Comparison of ENCODE assay signal across 8 cellular contexts in the genomic region with DNA sequence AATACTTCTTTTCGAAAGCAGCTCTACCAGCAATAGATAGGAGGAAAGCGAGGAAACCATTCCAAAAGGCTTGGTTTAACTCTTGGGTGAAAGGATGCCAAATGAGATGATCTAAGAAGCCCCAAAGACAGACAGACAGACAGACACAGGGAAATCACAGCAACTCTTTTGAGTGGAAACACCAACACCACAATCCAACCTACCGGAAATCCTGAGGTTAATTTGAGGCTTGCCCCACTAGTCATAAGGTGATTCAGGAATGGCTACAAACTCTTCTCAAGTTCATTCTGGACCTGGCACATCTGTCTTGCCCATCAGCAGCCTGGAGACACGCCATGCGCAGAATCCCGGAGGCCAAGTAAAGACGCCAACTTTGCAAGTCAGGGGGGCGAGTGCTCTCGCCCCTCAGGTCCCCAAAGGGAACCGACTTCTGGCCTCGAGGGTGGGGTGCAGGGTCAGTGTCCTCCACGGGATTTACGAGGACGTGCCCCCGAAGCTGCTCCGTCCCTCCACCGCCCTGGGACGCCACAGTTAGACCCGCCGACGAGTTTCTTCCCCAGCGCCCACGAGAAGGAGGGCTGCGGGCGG. TPM values are rescaled to one million over a fixed set of nuclear protein-coding genes. Genes with fewer than 3 reads are reported as not detected.
DNase-seq lines count a peak whose midpoint lies in the region; ATAC-seq and TF ChIP-seq lines count a peak whose summit lies in the region.

No MANE protein-coding gene starts in this region.

- peak overlapping the region; percentile 93 for H3K4me2 ChIP-seq in H9 (ENCODE audit: insufficient read depth, insufficient read length, low read length)

- H4K20me1 ChIP-seq in H9 (ENCODE audit: control insufficient read depth, insufficient read depth, insufficient read length): no peaks in the 10 kb centered on the region

- no peak overlapping the region for H2BK15ac ChIP-seq in H9 (ENCODE audit: low read depth, low read length)

- no peak overlapping the region for H3K23ac ChIP-seq in H9 (ENCODE audit: insufficient read length, low read depth, low read length)

- peaks cover 16 to 19% of the 10 kb centered on the region in 2 experiments for H3K4me1 Mint-ChIP-seq in H9

- TF ChIP-seq POLR2A in Peyer's patch (IDR thresholded peaks at IDR 0.05): no peak

- H3K56ac ChIP-seq in H9 (ENCODE audit: insufficient read length, low read depth, low read length): no peak overlapping the region

- no peak overlapping the region for H3T11ph ChIP-seq in H9 (ENCODE audit: low read length)

- H3K9me3 Mint-ChIP-seq in H9: peaks cover 0 to 3% of the 10 kb centered on the region in 2 experiments; a peak in 2 of 5 replicates

- no peak overlapping the region for H2BK5ac ChIP-seq in H9 (ENCODE audit: insufficient read length, low read length)

- H3K4me3 Mint-ChIP-seq in H9: peak overlapping the region; percentile 90

- no peaks in the 10 kb centered on the region for H3K36me3 ChIP-seq in Peyer's patch
- H3K36me3 ChIP-seq in ascending aorta: no peaks in the 10 kb centered on the region

- WGBS in H9 (ENCODE audit: extremely low coverage, insufficient read length, low lambda C conversion rate): no CpG with 5 or more reads among the region's 25 CpGs

- H2BK20ac ChIP-seq in H9 (ENCODE audit: low read depth, low read length, poor library complexity, severe bottlenecking): no peak overlapping the region

- H3K23me2 ChIP-seq in H9 (ENCODE audit: insufficient read length, low read depth, low read length, poor library complexity, severe bottlenecking): peaks cover 8% of the 10 kb centered on the region

- no peaks in the 10 kb centered on the region for H3K9me3 ChIP-seq in H9 (ENCODE audit: control insufficient read depth, low read depth, low read length)
- H3K9me3 ChIP-seq in Peyer's patch: no peaks in the 10 kb centered on the region
- H3K9me3 ChIP-seq in ascending aorta: no peaks in the 10 kb centered on the region

- H4K91ac ChIP-seq in H9 (ENCODE audit: insufficient read length, low read depth, low read length): no peak overlapping the region

- H2AFZ ChIP-seq in H9 (ENCODE audit: low read length): no peak overlapping the region

- peak overlapping the region; percentile 64 for H3K9ac ChIP-seq in H9 (ENCODE audit: extremely low read depth, insufficient read length, low read length)

- H3K27me3 Mint-ChIP-seq in H9 (ENCODE audit: low read depth): peaks cover 25% of the 10 kb centered on the region

- H3K27me3 ChIP-seq in H9 (ENCODE audit: insufficient read depth, low read length) (no peaks in the 10 kb centered on the region; the same call in 1 of the 2 replicates), Peyer's patch (no peaks in the 10 kb centered on the region), ascending aorta (no peaks in the 10 kb centered on the region)

- DNase-seq in EL (peak; percentile 65), H9 (peak; percentile 31), Peyer's patch (peak in 2 of 3 donors; percentile 23 to 54), ascending aorta (ENCODE audit: low spot score in 2 of 2) (peak in 1 of 2 donors; percentile 72), hypothalamus (lab: John Stamatoyannopoulos, UW) (peak in 26 of 51 donors; percentile 13 to 57 (median 38)), sciatic nerve (ENCODE audit: low spot score) (peak; percentile 69), NCI-H1436 treated with DMSO at 0.1 percent for 48 hours (lab: John Stamatoyannopoulos, UW) (no peak)

- H2BK120ac ChIP-seq in H9 (ENCODE audit: low read depth, low read length, poor library complexity, severe bottlenecking): no peak overlapping the region

- H2BK12ac ChIP-seq in H9 (ENCODE audit: insufficient read length, low read depth, low read length): no peak overlapping the region

- peak overlapping the region; percentile 35 for H3K18ac ChIP-seq in H9 (ENCODE audit: insufficient read length, low read depth, low read length)

- no peak for TF ChIP-seq CTCF in H9 (conservative IDR thresholded peaks at IDR 0.05)
- no peak for TF ChIP-seq CTCF in Peyer's patch (IDR thresholded peaks at IDR 0.05)
- TF ChIP-seq CTCF in ascending aorta (IDR thresholded peaks at IDR 0.05): no peak

- no peak overlapping the region for H4K8ac ChIP-seq in H9 (replicated peaks; ENCODE audit: insufficient read length, low read depth, low read length)

- H2AK5ac ChIP-seq in H9 (ENCODE audit: insufficient read length, low read length): no peak overlapping the region

- no peak overlapping the region for H3K4ac ChIP-seq in H9 (ENCODE audit: low read depth, low read length)

- ATAC-seq in sciatic nerve: no peak
- no peak for ATAC-seq in GM18867 (IDR thresholded peaks at IDR 0.05; ENCODE audit: unreplicated experiment)

- H3K4me3 ChIP-seq in Peyer's patch: peak overlapping the region; percentile 61 to 87 (median 82)
- H3K4me3 ChIP-seq in ascending aorta: peak overlapping the region; percentile 74 to 100

- peak overlapping the region; percentile 81 for H3K14ac ChIP-seq in H9 (ENCODE audit: insufficient read depth, low read length)

- H3K36me3 Mint-ChIP-seq in H9 (ENCODE audit: insufficient read depth in 1 of 3, low read depth in 3 of 3): peaks cover 4 to 7% (median 5%) of the 10 kb centered on the region in 3 experiments

- H3K4me1 ChIP-seq in H9 (ENCODE audit: insufficient read depth, low read length) (no peaks in the 10 kb centered on the region), Peyer's patch (peaks cover 0 to 15% (median 2%) of the 10 kb centered on the region in 4 donors), ascending aorta (peaks cover 0 to 13% of the 10 kb centered on the region in 2 donors)

- H3K27ac ChIP-seq in H9 (ENCODE audit: insufficient read length, low read depth, low read length): no peak overlapping the region
- H3K27ac ChIP-seq in Peyer's patch: peak overlapping the region; percentile 87 to 98 (median 94)
- H3K27ac ChIP-seq in ascending aorta: peak overlapping the region; percentile 90 to 100

- H3K79me1 ChIP-seq in H9 (ENCODE audit: insufficient read depth, low read depth, low read length, poor library complexity, severe bottlenecking): peaks cover 3% of the 10 kb centered on the region

- peak overlapping the region in 2 of 3 experiments; percentile 23 to 52; a peak in 1 of 7 replicates for H3K27ac Mint-ChIP-seq in H9

- H4K5ac ChIP-seq in H9 (ENCODE audit: insufficient read length, low read depth, low read length): no peak overlapping the region

- no peaks in the 10 kb centered on the region for H3K79me2 ChIP-seq in H9 (ENCODE audit: insufficient read depth, low read length)

- intact Hi-C loops in ascending aorta (cut with DNase I) (no loop called here), sciatic nerve (cut with DNase I) (no loop called here)

RNA-seq across cellular contexts. Expression of gene EVI5, which starts 0.8 kb away (rescaled TPM):
- total RNA-seq in H9 (2021): 9.7 and 10.5 TPM in 2 replicates
- total RNA-seq in Peyer's patch: 100 to 1,000 TPM in 1 of 4 donors, 10 to 100 TPM in 3; 16.3 to 135 (median 33.7) TPM
- 19.8 TPM for total RNA-seq in ascending aorta
- 77.7 TPM for total RNA-seq in sciatic nerve

RNA-seq across cellular contexts. Expression of gene RPL5, which starts 47.7 kb away (rescaled TPM):
- total RNA-seq in H9 (2021): 1,586 and 1,608 TPM in 2 replicates
- 1,000 to 10,000 TPM in 1 of 4 donors, 100 to 1,000 TPM in 3; 530 to 1,560 (median 801) TPM for total RNA-seq in Peyer's patch
- 617 TPM for total RNA-seq in ascending aorta
- total RNA-seq in sciatic nerve: 780 TPM
